Comparison of ENCODE assay signal across 8 cellular contexts in the genomic region with DNA sequence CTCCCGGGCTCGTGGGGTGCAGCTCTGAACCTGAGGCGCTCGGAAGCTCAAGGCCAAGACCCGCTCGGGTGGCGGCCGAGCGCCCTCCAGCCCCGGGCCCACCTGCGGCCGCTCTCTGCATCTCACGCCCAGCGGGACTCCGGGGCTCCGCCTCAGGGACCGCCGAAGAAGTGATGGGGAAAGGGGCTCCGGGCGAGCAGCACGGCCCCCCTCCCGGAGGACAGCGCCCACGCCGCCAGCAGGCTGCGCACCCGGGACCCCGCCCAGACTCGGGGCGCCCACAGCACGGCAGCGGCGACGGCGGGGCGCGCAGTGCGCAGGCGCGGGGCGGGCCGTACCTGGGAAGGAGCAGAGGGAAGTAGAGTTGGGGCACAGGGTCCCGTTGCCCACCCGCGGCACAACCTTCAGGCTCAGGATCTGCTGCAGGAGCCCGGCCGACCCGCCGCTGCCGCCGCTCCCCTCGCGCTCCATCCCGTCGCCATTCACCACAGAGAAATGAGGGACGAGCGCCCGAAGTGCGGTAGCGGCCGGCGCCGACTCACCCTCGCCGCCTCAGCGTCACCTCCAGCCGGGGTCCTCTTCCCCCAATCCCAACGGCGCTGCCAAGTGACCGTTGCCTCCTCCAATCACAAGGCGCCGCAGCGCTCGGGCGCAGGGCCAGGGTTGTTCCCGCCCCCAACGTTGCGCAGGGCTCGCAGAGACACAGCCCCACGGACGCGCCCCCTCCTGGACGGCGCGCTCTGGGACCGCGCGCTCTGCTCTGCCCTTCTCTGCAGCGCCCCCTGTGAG. TPM values are rescaled to one million over a fixed set of nuclear protein-coding genes. Genes with fewer than 3 reads are reported as not detected.
DNase-seq lines count a peak whose midpoint lies in the region; ATAC-seq and TF ChIP-seq lines count a peak whose summit lies in the region.

A gene with protein sequence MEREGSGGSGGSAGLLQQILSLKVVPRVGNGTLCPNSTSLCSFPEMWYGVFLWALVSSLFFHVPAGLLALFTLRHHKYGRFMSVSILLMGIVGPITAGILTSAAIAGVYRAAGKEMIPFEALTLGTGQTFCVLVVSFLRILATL (minus strand): TSS at position 560 of the 789 bp plus-strand sequence. CDS start 89 bp downstream, at position 471.

- H3K36me3 ChIP-seq in HAP-1 (replicated peaks) = no peaks in the 10 kb centered on the region; the same call in none of the 2 replicates
- H3K36me3 ChIP-seq in MG63 = no peaks in the 10 kb centered on the region

- peaks cover 15% of the 10 kb centered on the region for H3K36me3 Mint-ChIP-seq in nephron progenitor cell (ENCODE audit: low read depth)

- in situ Hi-C loops in HAP-1 (cut with MboI; ENCODE audit: low sequenced_read_pairs) = no loop called here

- peak within 1 kb of the TSS; percentile 70 for H3K4me3 ChIP-seq in HAP-1
- peak within 1 kb of the TSS; percentile 83 for H3K4me3 ChIP-seq in MG63
- H3K4me3 ChIP-seq in fibroblast of the aortic adventitia (ENCODE audit: low read depth, low read length) = peak within 1 kb of the TSS; percentile 90

- H3K27me3 ChIP-seq in HAP-1 (ENCODE audit: low read depth) = no peaks in the 10 kb centered on the region
- no peaks in the 10 kb centered on the region for H3K27me3 ChIP-seq in MG63

- H3K27ac Mint-ChIP-seq in nephron progenitor cell = peak within 1 kb of the TSS; percentile 89
- H3K27ac Mint-ChIP-seq in stimulated activated naive CD8-positive, alpha-beta T cell treated with anti-CD3 and anti-CD28 coated beads, Interleukin-15, amount 100 ng/mL, for 72 hours = peak within 1 kb of the TSS; percentile 86 to 96

- TF ChIP-seq CTCF in fibroblast of the aortic adventitia (IDR thresholded peaks at IDR 0.05; ENCODE audit: insufficient read depth, low read length) = peak; percentile 100
- peak; percentile 100 for TF ChIP-seq CTCF in nephron progenitor cell (IDR thresholded peaks at IDR 0.05)

- H3K9me3 ChIP-seq in HAP-1 = no peaks in the 10 kb centered on the region
- no peaks in the 10 kb centered on the region for H3K9me3 ChIP-seq in MG63

- DNase-seq in GF-D8 (lab: John Stamatoyannopoulos, UW) = peak; percentile 89
- peak; percentile 94 to 99 for DNase-seq in HAP-1 (ENCODE audit: low spot score in 2 of 2)
- peak; percentile 96 for DNase-seq in MG63
- peak; percentile 95 for DNase-seq in SHP77 treated with DMSO at 0.1 percent for 48 hours (lab: John Stamatoyannopoulos, UW)
- peak; percentile 100 for DNase-seq in activated effector memory CD4-positive, alpha-beta T cell treated with anti-CD3 and anti-CD28 coated beads, Interleukin-2, amount 50 U/mL, for 16 hours
- DNase-seq in fibroblast of the aortic adventitia (ENCODE audit: low read depth) = peak; percentile 99
- peak; percentile 100 for DNase-seq in nephron progenitor cell
- peak; percentile 99 for DNase-seq in stimulated activated naive CD8-positive, alpha-beta T cell treated with anti-CD3 and anti-CD28 coated beads, Interleukin-15, amount 100 ng/mL, for 72 hours

- H3K27me3 Mint-ChIP-seq in nephron progenitor cell (ENCODE audit: low read depth, poor library complexity) = peaks cover 7% of the 10 kb centered on the region
- H3K27me3 Mint-ChIP-seq in stimulated activated naive CD8-positive, alpha-beta T cell treated with anti-CD3 and anti-CD28 coated beads, Interleukin-15, amount 100 ng/mL, for 72 hours = no peaks in the 10 kb centered on the region

- ATAC-seq in stimulated activated naive CD8-positive, alpha-beta T cell treated with anti-CD3 and anti-CD28 coated beads, Interleukin-15, amount 100 ng/mL, for 72 hours = peak; percentile 95

- peaks cover 14% of the 10 kb centered on the region for H3K9me3 Mint-ChIP-seq in nephron progenitor cell
- no peaks in the 10 kb centered on the region for H3K9me3 Mint-ChIP-seq in stimulated activated naive CD8-positive, alpha-beta T cell treated with anti-CD3 and anti-CD28 coated beads, Interleukin-15, amount 100 ng/mL, for 72 hours

- H3K4me3 Mint-ChIP-seq in nephron progenitor cell = peak within 1 kb of the TSS; percentile 97
- H3K4me3 Mint-ChIP-seq in stimulated activated naive CD8-positive, alpha-beta T cell treated with anti-CD3 and anti-CD28 coated beads, Interleukin-15, amount 100 ng/mL, for 72 hours = peak within 1 kb of the TSS; percentile 92

- H3K4me1 Mint-ChIP-seq in nephron progenitor cell = peaks cover 38% of the 10 kb centered on the region
- peaks cover 54% of the 10 kb centered on the region for H3K4me1 Mint-ChIP-seq in stimulated activated naive CD8-positive, alpha-beta T cell treated with anti-CD3 and anti-CD28 coated beads, Interleukin-15, amount 100 ng/mL, for 72 hours

- peaks cover 6% of the 10 kb centered on the region for H3K4me1 ChIP-seq in HAP-1

RNA-seq across cellular contexts. Expression of the gene that starts here (rescaled TPM):
- 1.3 and 8.0 TPM in 2 replicates for total RNA-seq in MG63 (2014; rRNA removed; shearing (Covaris generic); ENCODE audit: low replicate concordance)
- total RNA-seq in fibroblast of the aortic adventitia (ENCODE audit: low replicate concordance) = 7.0 and 13.6 TPM in 2 replicates

Comparison
In these comparisons a context has a peak if more than half of its experiments do, and no peak if none do; other contexts are left out.
1. Peak in every context shown above with its lines: DNase-seq, ATAC-seq and H3K4me3 ChIP-seq.